26 cellular contexts compared by ENCODE assay signal in genomic region chr11:101321222-101321621, GRCh38.
DNase-seq lines count a peak whose midpoint lies in the region; ATAC-seq and TF ChIP-seq lines count a peak whose summit lies in the region.
"Had no signal": no experiment of that assay in that cellular context is flagged by ENCODE, and none has a peak within 500 bp of the region (broad histone marks: within the 10 kb centered on the region; RNA-seq: fewer than 3 reads in every experiment).

No MANE protein-coding gene starts in this region.

- H3K9me2 ChIP-seq in HCT116 (ENCODE audit: insufficient read depth) = no peaks in the 10 kb centered on the region

- no peaks in the 10 kb centered on the region for H3K79me2 ChIP-seq in HCT116 (ENCODE audit: insufficient read depth, low read length)

- POLR2A ChIA-PET in HCT116 (lab: Charles Lee) (no interaction called here), WTC11 (lab: Charles Lee) (no interaction called here)

- TF ChIP-seq POLR2A in HCT116 (IDR thresholded peaks at IDR 0.05; ENCODE audit: borderline replicate concordance, extremely low read depth, insufficient read depth, insufficient read length) = no peak

- H3K9me3 Mint-ChIP-seq in WTC11 = peaks cover 4% of the 10 kb centered on the region

- TF ChIP-seq RAD21 in HCT116 (IDR thresholded peaks at IDR 0.05; ENCODE audit: low read depth) = no peak

- no TSS peak for BruUV-seq in HCT116 (replicated peaks; lab: Mats Ljungman, UMichigan)

- H3K27ac Mint-ChIP-seq in WTC11 = no peak overlapping the region
- H3K27ac Mint-ChIP-seq: dendritic cell treated with granulocyte-macrophage colony-stimulating factor and Interleukin-4, amounts not matched to agents 40 ng/mL and 50 ng/mL, for 4 days; IgD-negative memory B cell; nephron progenitor cell; T-helper 17 cell had no signal

- H3K27me3 Mint-ChIP-seq in WTC11 (ENCODE audit: low read depth) = no peaks in the 10 kb centered on the region
- H3K27me3 Mint-ChIP-seq: central memory CD8-positive, alpha-beta T cell; dendritic cell treated with granulocyte-macrophage colony-stimulating factor and Interleukin-4, amounts not matched to agents 40 ng/mL and 50 ng/mL, for 4 days; T-helper 17 cell had no signal

- CTCF ChIA-PET in HCT116 (lab: Charles Lee) = no interaction called here
- CTCF ChIA-PET in WTC11 (lab: Charles Lee) = no interaction called here

- intact Hi-C loops in HCT116 (cut with micrococcal nuclease) = no loop called here

- no peak overlapping the region for H3K4me3 Mint-ChIP-seq in WTC11
- H3K4me3 Mint-ChIP-seq: central memory CD8-positive, alpha-beta T cell; dendritic cell treated with granulocyte-macrophage colony-stimulating factor and Interleukin-4, amounts not matched to agents 40 ng/mL and 50 ng/mL, for 4 days; IgD-negative memory B cell; nephron progenitor cell; T-helper 17 cell had no signal

- no peak overlapping the region for H3K4me3 ChIP-seq in HCT116 (replicated peaks in 1 of 2; ENCODE audit: low read depth in 1 of 2, low read length in 2 of 2)
- H3K4me3 ChIP-seq: pancreas, smooth muscle cell, tibial nerve had no signal

- H3K9me3 ChIP-seq in HCT116 (ENCODE audit: control insufficient read depth in 1 of 2, insufficient read depth in 1 of 2, low read depth in 1 of 2, low read length in 2 of 2) = no peaks in the 10 kb centered on the region
- H3K9me3 ChIP-seq: pancreas, tibial nerve had no signal

- no peaks in the 10 kb centered on the region for H3K4me1 ChIP-seq in HCT116 (ENCODE audit: control insufficient read depth in 1 of 2, insufficient read depth in 2 of 2, low read length in 2 of 2)
- H3K4me1 ChIP-seq: pancreas, tibial nerve had no signal

- no peak overlapping the region for H3K9ac ChIP-seq in HCT116 (ENCODE audit: low read length)

- 0 out of 2 replicates have a peak, but pooled peaks cover 3% of the 10 kb centered on the region for H3K4me1 Mint-ChIP-seq in WTC11
- H3K4me1 Mint-ChIP-seq: central memory CD8-positive, alpha-beta T cell; IgD-negative memory B cell; nephron progenitor cell; T-helper 17 cell had no signal

- ATAC-seq in HCT116 = peak; percentile 70
- peak; percentile 93 for ATAC-seq in WTC11
- ATAC-seq: pancreas, SK-N-SH treated with all-trans-retinoic acid at 6 μM for 48 hours, T-helper 17 cell had no signal

- DNase-seq in HCT116 (ENCODE audit: low read depth, low spot score) (no peak), WTC11 (ENCODE audit: low spot score) (peak; percentile 13), islet precursor cell (peak; percentile 69), GDM1 (lab: John Stamatoyannopoulos, UW) (no peak), NCI-H1417 treated with DMSO at 0.1 percent for 48 hours (lab: John Stamatoyannopoulos, UW) (no peak)
- DNase-seq in effector CD4-positive, alpha-beta T cell = no peak
- DNase-seq in activated effector memory CD4-positive, alpha-beta T cell treated with anti-CD3 and anti-CD28 coated beads, Interleukin-2, amount 50 U/mL, for 16 hours = no peak
- DNase-seq: activated CD4-positive, alpha-beta T cell treated with anti-CD3 and anti-CD28 coated beads for 48 hours; activated CD8-positive, alpha-beta memory T cell treated with anti-CD3 and anti-CD28 coated beads for 24 hours; activated gamma-delta T cell; DMS79 treated with DMSO at 0.1 percent for 48 hours; hypothalamus; NCI-H2081; NCI-H345; NCI-H774; nephron progenitor cell; pancreas; stimulated activated CD4-positive, alpha-beta T cell treated with anti-CD3 and anti-CD28 coated beads, Interleukin-1b, Interleukin-23, amount 100 ng/mL, for 48 hours; T-helper 17 cell had no signal

- H2AFZ ChIP-seq in HCT116 (ENCODE audit: low read depth, low read length, poor library complexity, severe bottlenecking) = no peak overlapping the region

- RAD21 ChIA-PET in HCT116 (lab: Charles Lee; ENCODE audit: low non-redundant PET in 1 of 2, low total read pairs in 2 of 2, uncharacterized antibody in 2 of 2, unreplicated experiment in 2 of 2) = no interaction called here

- no peak overlapping the region for H3K27ac ChIP-seq in HCT116 (ENCODE audit: low read depth, low read length)
- H3K27ac ChIP-seq: C4-2B, pancreas, tibial nerve had no signal

- no peaks in the 10 kb centered on the region for H3K36me3 Mint-ChIP-seq in WTC11
- H3K36me3 Mint-ChIP-seq: IgD-negative memory B cell had no signal

- H3K27me3 ChIP-seq in HCT116 (ENCODE audit: insufficient read depth, low read length) = peaks cover 3% of the 10 kb centered on the region; the same call in 1 of the 2 replicates
- H3K27me3 ChIP-seq: pancreas, tibial nerve had no signal

- no peaks in the 10 kb centered on the region for H4K20me1 ChIP-seq in HCT116 (ENCODE audit: insufficient read depth)

- no peak overlapping the region for H3K4me2 ChIP-seq in HCT116 (ENCODE audit: low read length)
- H3K4me2 ChIP-seq: smooth muscle cell had no signal

- peak in 1 of 3 experiments; percentile 35; a peak in 3 of 6 replicates for TF ChIP-seq CTCF in HCT116 (IDR thresholded peaks at IDR 0.05 in 2 of 3, conservative IDR thresholded peaks at IDR 0.05 in 1 of 3; ENCODE audit: borderline replicate concordance in 1 of 3, insufficient read depth in 1 of 3, low read depth in 2 of 3, low read length in 2 of 3)
- no peak for TF ChIP-seq CTCF in WTC11 (IDR thresholded peaks at IDR 0.05)

- H3K36me3 ChIP-seq in HCT116 (ENCODE audit: control insufficient read depth in 1 of 2, insufficient read depth in 2 of 2, low read length in 2 of 2) = no peaks in the 10 kb centered on the region
- H3K36me3 ChIP-seq: pancreas, tibial nerve had no signal

TF ChIP-seq in HCT116, 20 proteins besides CTCF, POLR2A, EP300 and RAD21:
- TF ChIP-seq ELF1 (IDR thresholded peaks at IDR 0.05; ENCODE audit: borderline replicate concordance, low read depth) = no peak

TF ChIP-seq in WTC11, 78 proteins besides CTCF, POLR2A, EP300 and RAD21:
- TF ChIP-seq ATF3 (CRISPR knock-in tag; conservative IDR thresholded peaks at IDR 0.05) = no peak
- 0 out of 2 replicates have a peak, but pooled peaks have one; percentile 13 for TF ChIP-seq MAX (CRISPR knock-in tag; IDR thresholded peaks at IDR 0.05)
- no peak for TF ChIP-seq AFF4 (CRISPR knock-in tag; IDR thresholded peaks at IDR 0.05; ENCODE audit: borderline replicate concordance)
- no peak for TF ChIP-seq ZBTB21 (CRISPR knock-in tag; IDR thresholded peaks at IDR 0.05; ENCODE audit: borderline replicate concordance)

Comparison
In these comparisons a context has a peak if more than half of its experiments do, and no peak if none do; other contexts are left out.
1. DNase-seq: peak in WTC11 (single experiment) and islet precursor cell (single experiment); none in HCT116 (single experiment), effector CD4-positive, alpha-beta T cell (single experiment), GDM1 (single experiment), activated effector memory CD4-positive, alpha-beta T cell treated with anti-CD3 and anti-CD28 coated beads, Interleukin-2, amount 50 U/mL, for 16 hours (single experiment) and NCI-H1417 treated with DMSO at 0.1 percent for 48 hours (single experiment).
2. Of the 4 proteins assayed by ChIP-seq in both WTC11 and HCT116: peak only in WTC11: MAX; only in HCT116: none; in both: none; in neither: 2; mixed calls (peak in some experiments, not most) for 1.